In genomic region chr18:364221-364620, GRCh38 we compare ENCODE assay signal across 15 cellular contexts.
DNase-seq lines count a peak whose midpoint lies in the region; ATAC-seq and TF ChIP-seq lines count a peak whose summit lies in the region.
"Had no signal": no experiment of that assay in that cellular context is flagged by ENCODE, and none has a peak within 500 bp of the region (broad histone marks: within the 10 kb centered on the region; RNA-seq: fewer than 3 reads in every experiment).

No MANE protein-coding gene starts in this region.

- no peaks in the 10 kb centered on the region for H3K36me3 ChIP-seq in SK-N-MC (ENCODE audit: insufficient read depth, low read length)

- intact Hi-C loops in sciatic nerve (cut with DNase I): no loop called here

- peak; percentile 36 for DNase-seq in AG10803 (ENCODE audit: low read depth)
- no peak for DNase-seq in SK-N-MC (ENCODE audit: low read depth, low spot score)
- DNase-seq in fibroblast of gingiva (ENCODE audit: low read depth): peak; percentile 16
- DNase-seq in skeletal muscle cell (ENCODE audit: low read depth): peak; percentile 26
- DNase-seq in OCI-M1 (lab: John Stamatoyannopoulos, UW): no peak
- no peak for DNase-seq in sciatic nerve (ENCODE audit: low spot score)
- DNase-seq: CD4-positive, alpha-beta memory T cell; NCI-H1105 treated with DMSO at 0.1 percent for 48 hours; NCI-H187; NCI-H69; PC-3 had no signal

- H3K9me3 ChIP-seq in SK-N-MC (ENCODE audit: low read depth, low read length): no peaks in the 10 kb centered on the region
- H3K9me3 ChIP-seq: A549 had no signal

- H3K9ac ChIP-seq in SK-N-MC (ENCODE audit: insufficient read length): no peak overlapping the region

- no peak overlapping the region for H3K4me3 ChIP-seq in AG10803 (ENCODE audit: low read length)
- peak overlapping the region; percentile 45 for H3K4me3 ChIP-seq in SK-N-MC
- no peak overlapping the region for H3K4me3 ChIP-seq in skeletal muscle cell (ENCODE audit: low read depth, low read length)
- H3K4me3 ChIP-seq: A549 had no signal

- H3K27ac ChIP-seq in SK-N-MC: peak overlapping the region; percentile 98
- H3K27ac ChIP-seq: A549 had no signal

- no peak for ATAC-seq in HG03457 (IDR thresholded peaks at IDR 0.05; ENCODE audit: unreplicated experiment)
- ATAC-seq in GM18520 (IDR thresholded peaks at IDR 0.05; ENCODE audit: unreplicated experiment): no peak
- no peak for ATAC-seq in sciatic nerve
- ATAC-seq: A549, HepG2, PC-3 had no signal

- no peak for TF ChIP-seq CTCF in AG10803 (conservative IDR thresholded peaks at IDR 0.05; ENCODE audit: low read length)

Comparison
In these comparisons a context has a peak if more than half of its experiments do, and no peak if none do; other contexts are left out.
1. DNase-seq: peak in AG10803 (single experiment), fibroblast of gingiva (single experiment) and skeletal muscle cell (single experiment); none in SK-N-MC (single experiment), OCI-M1 (single experiment) and sciatic nerve (single experiment).